Comparison of ENCODE assay signal across 24 cellular contexts in genomic region chr2:231904161-231904611, GRCh38. TPM values are rescaled to one million over a fixed set of nuclear protein-coding genes. Genes with fewer than 3 reads are reported as not detected.
"Had no signal": no experiment of that assay in that cellular context is flagged by ENCODE, and none has a peak within 500 bp of the region (broad histone marks: within the 10 kb centered on the region; RNA-seq: fewer than 3 reads in every experiment).

No MANE protein-coding gene starts in this region.

- H3K4me3 Mint-ChIP-seq: activated CD4-positive, alpha-beta memory T cell treated with anti-CD3 and anti-CD28 coated beads, Interleukin-2, amount 10 ng/mL, durations not matched to agents 7 days and 5 days; activated CD8-positive, alpha-beta memory T cell treated with anti-CD3 and anti-CD28 coated beads, Interleukin-2, amount 10 ng/mL, durations not matched to agents 7 days and 5 days; activated naive CD4-positive, alpha-beta T cell treated with anti-CD3 and anti-CD28 coated beads, Interleukin-2, amount 10 ng/mL, durations not matched to agents 7 days and 5 days; dendritic cell treated with granulocyte-macrophage colony-stimulating factor and Interleukin-4, amounts not matched to agents 40 ng/mL and 50 ng/mL, for 4 days; naive thymus-derived CD8-positive, alpha-beta T cell; T-helper 2 cell treated with Interferon-gamma antibody and Interleukin-4, amounts not matched to agents 5 μg/mL and 100 μg/mL, for 36 hours had no signal

- H3K27me3 ChIP-seq: ascending aorta, pancreas had no signal

- H3K9me3 Mint-ChIP-seq: activated CD4-positive, alpha-beta memory T cell treated with anti-CD3 and anti-CD28 coated beads, Interleukin-2, amount 10 ng/mL, durations not matched to agents 7 days and 5 days; activated naive CD4-positive, alpha-beta T cell treated with anti-CD3 and anti-CD28 coated beads, Interleukin-2, amount 10 ng/mL, durations not matched to agents 7 days and 5 days; activated T-helper 2 cell treated with anti-CD3 and anti-CD28 coated beads, Interferon-gamma antibody, Interleukin-2, Interleukin-4, amounts not matched to agents 10 μg/mL and 5 μg/mL and 100 μg/mL, durations not matched to agents 14 hours and 24 hours and 36 hours; dendritic cell treated with granulocyte-macrophage colony-stimulating factor and Interleukin-4, amounts not matched to agents 40 ng/mL and 50 ng/mL, for 4 days; naive thymus-derived CD8-positive, alpha-beta T cell; T-helper 2 cell treated with Interferon-gamma antibody and Interleukin-4, amounts not matched to agents 5 μg/mL and 100 μg/mL, for 36 hours had no signal

- H3K9me3 ChIP-seq: ascending aorta, esophagus muscularis mucosa, gastroesophageal sphincter, heart right ventricle, pancreas, tibial artery had no signal

- H3K27ac Mint-ChIP-seq: activated CD4-positive, alpha-beta memory T cell treated with anti-CD3 and anti-CD28 coated beads, Interleukin-2, amount 10 ng/mL, durations not matched to agents 7 days and 5 days; activated CD8-positive, alpha-beta memory T cell treated with anti-CD3 and anti-CD28 coated beads, Interleukin-2, amount 10 ng/mL, durations not matched to agents 7 days and 5 days; activated naive CD4-positive, alpha-beta T cell treated with anti-CD3 and anti-CD28 coated beads, Interleukin-2, amount 10 ng/mL, durations not matched to agents 7 days and 5 days; activated T-helper 2 cell treated with anti-CD3 and anti-CD28 coated beads, Interferon-gamma antibody, Interleukin-2, Interleukin-4, amounts not matched to agents 10 μg/mL and 5 μg/mL and 100 μg/mL, durations not matched to agents 14 hours and 24 hours and 36 hours; dendritic cell treated with granulocyte-macrophage colony-stimulating factor and Interleukin-4, amounts not matched to agents 40 ng/mL and 50 ng/mL, for 4 days; naive thymus-derived CD8-positive, alpha-beta T cell; T-helper 2 cell treated with Interferon-gamma antibody and Interleukin-4, amounts not matched to agents 5 μg/mL and 100 μg/mL, for 36 hours had no signal

- H3K36me3 ChIP-seq: ascending aorta, esophagus muscularis mucosa, gastroesophageal sphincter, heart right ventricle, pancreas, tibial artery had no signal

- H3K27ac ChIP-seq: ascending aorta, esophagus muscularis mucosa, gastroesophageal sphincter, heart right ventricle, pancreas, tibial artery had no signal

- DNase-seq: activated CD4-positive, alpha-beta memory T cell treated with anti-CD3 and anti-CD28 coated beads, Interleukin-2, amount 10 ng/mL, durations not matched to agents 7 days and 5 days; activated CD4-positive, alpha-beta T cell treated with anti-CD3 and anti-CD28 coated beads for 4 hours; activated CD8-positive, alpha-beta memory T cell treated with anti-CD3 and anti-CD28 coated beads, Interleukin-2, amount 10 ng/mL, durations not matched to agents 7 days and 5 days; activated naive CD4-positive, alpha-beta T cell treated with anti-CD3 and anti-CD28 coated beads, Interleukin-2, amount 10 ng/mL, durations not matched to agents 7 days and 5 days; activated T-cell treated with anti-CD3 and anti-CD28 coated beads, Interleukin-2, amount 50 U/mL, for 1 hour; effector CD8-positive, alpha-beta T cell; heart right ventricle; kidney glomerular epithelial cell; mesenchymal stem cell; naive thymus-derived CD8-positive, alpha-beta T cell; stimulated activated CD4-positive, alpha-beta T cell treated with anti-CD3 and anti-CD28 coated beads, Interleukin-12 subunit alpha, Interleukin-12 subunit beta, amount 100 ng/mL, for 4 hours; stimulated activated CD4-positive, alpha-beta T cell treated with anti-CD3 and anti-CD28 coated beads, Interleukin-1b, Interleukin-23, amount 100 ng/mL, for 48 hours; stimulated activated CD8-positive, alpha-beta memory T cell treated with anti-CD3 and anti-CD28 coated beads, Interleukin-4, amount 100 ng/mL, for 48 hours; stimulated activated naive CD4-positive, alpha-beta T cell treated with Interleukin-2 at 50 U/mL for 16 hours had no signal

- H3K36me3 Mint-ChIP-seq: activated CD8-positive, alpha-beta memory T cell treated with anti-CD3 and anti-CD28 coated beads, Interleukin-2, amount 10 ng/mL, durations not matched to agents 7 days and 5 days; activated naive CD4-positive, alpha-beta T cell treated with anti-CD3 and anti-CD28 coated beads, Interleukin-2, amount 10 ng/mL, durations not matched to agents 7 days and 5 days; naive thymus-derived CD8-positive, alpha-beta T cell had no signal

- H3K4me1 ChIP-seq: ascending aorta, gastroesophageal sphincter, pancreas, tibial artery had no signal

- ATAC-seq: activated CD8-positive, alpha-beta memory T cell treated with anti-CD3 and anti-CD28 coated beads, Interleukin-2, amount 10 ng/mL, durations not matched to agents 7 days and 5 days; gastroesophageal sphincter; heart right ventricle; naive thymus-derived CD8-positive, alpha-beta T cell; pancreas had no signal

- H3K4me1 Mint-ChIP-seq: activated CD8-positive, alpha-beta memory T cell treated with anti-CD3 and anti-CD28 coated beads, Interleukin-2, amount 10 ng/mL, durations not matched to agents 7 days and 5 days; naive thymus-derived CD8-positive, alpha-beta T cell had no signal

- H3K4me3 ChIP-seq: ascending aorta, esophagus muscularis mucosa, gastroesophageal sphincter, heart right ventricle, pancreas, tibial artery had no signal

RNA-seq across cellular contexts. Expression of gene NPPC, which starts 22.0 kb away (rescaled TPM):
- total RNA-seq: activated CD4-positive, alpha-beta memory T cell treated with anti-CD3 and anti-CD28 coated beads, Interleukin-2, amount 10 ng/mL, durations not matched to agents 7 days and 5 days; activated CD8-positive, alpha-beta memory T cell treated with anti-CD3 and anti-CD28 coated beads, Interleukin-2, amount 10 ng/mL, durations not matched to agents 7 days and 5 days; ascending aorta; endothelial cell of umbilical vein; gastroesophageal sphincter; naive thymus-derived CD8-positive, alpha-beta T cell; pancreas had no signal
- polyA plus RNA-seq: endothelial cell of umbilical vein, liver had no signal
